8 cellular contexts compared by ENCODE assay signal in genomic region chr16:30697264-30698138, GRCh38. TPM values are rescaled to one million over a fixed set of nuclear protein-coding genes. Genes with fewer than 3 reads are reported as not detected.
DNase-seq lines count a peak whose midpoint lies in the region; ATAC-seq lines count a peak whose summit lies in the region.

No MANE protein-coding gene starts in this region.

- H3K4me3 ChIP-seq in Jurkat, Clone E6-1 (ENCODE audit: low read length) = peak overlapping the region; percentile 92

- peaks cover 47% of the 10 kb centered on the region for H3K4me1 Mint-ChIP-seq in activated CD4-positive, alpha-beta memory T cell treated with anti-CD3 and anti-CD28 coated beads, Interleukin-2, amount 10 ng/mL, durations not matched to agents 7 days and 5 days

- POLR2A ChIA-PET in activated CD4-positive, alpha-beta memory T cell treated with anti-CD3 and anti-CD28 coated beads, Interleukin-2, amount 10 ng/mL, durations not matched to agents 7 days and 5 days (lab: Charles Lee) = interaction anchor here (0.7 to 5.0 kb wide), 14 partner anchors 18 to 420 kb away, joined by 3 to 68 read pairs (median 4); partner anchors contain the start of genes FBRS, PHKG2, PRR14 and ZNF688

- ATAC-seq in GM21381 (IDR thresholded peaks at IDR 0.05; ENCODE audit: unreplicated experiment) = peak; percentile 82

- intact Hi-C loops in head of caudate nucleus (cut with DNase I) (loop anchor here (1.0 to 5.0 kb wide), 3 partner anchors 39 to 620 kb away; partner anchors contain the start of genes FBRS, PHKG2 and PPP4C), posterior cingulate gyrus (cut with DNase I) (loop anchor here (1.0 to 2.0 kb wide), 3 partner anchors 39 to 51 kb away; partner anchors contain the start of genes FBRS, PHKG2 and PRR14)

- H3K27me3 Mint-ChIP-seq in activated CD4-positive, alpha-beta memory T cell treated with anti-CD3 and anti-CD28 coated beads, Interleukin-2, amount 10 ng/mL, durations not matched to agents 7 days and 5 days = no peaks in the 10 kb centered on the region

- peak overlapping the region; percentile 96 for H3K27ac Mint-ChIP-seq in activated CD4-positive, alpha-beta memory T cell treated with anti-CD3 and anti-CD28 coated beads, Interleukin-2, amount 10 ng/mL, durations not matched to agents 7 days and 5 days

- peaks cover 24% of the 10 kb centered on the region for H3K36me3 Mint-ChIP-seq in activated CD4-positive, alpha-beta memory T cell treated with anti-CD3 and anti-CD28 coated beads, Interleukin-2, amount 10 ng/mL, durations not matched to agents 7 days and 5 days (ENCODE audit: low read depth)

- peak overlapping the region; percentile 98 for H3K4me3 Mint-ChIP-seq in activated CD4-positive, alpha-beta memory T cell treated with anti-CD3 and anti-CD28 coated beads, Interleukin-2, amount 10 ng/mL, durations not matched to agents 7 days and 5 days

- DNase-seq in NCI-H1092 (lab: John Stamatoyannopoulos, UW) (peak; percentile 97), NCI-H1092 treated with DMSO at 0.1 percent for 48 hours (lab: John Stamatoyannopoulos, UW) (no peak), head of caudate nucleus (peak in 40 of 42 donors; percentile 96 to 100 (median 99)), posterior cingulate gyrus (peak in 9 of 10 donors; percentile 97 to 100 (median 98)), OCI-M1 (lab: John Stamatoyannopoulos, UW) (no peak)
- no peak for DNase-seq in Jurkat, Clone E6-1 (ENCODE audit: low read depth, low spot score)
- no peak for DNase-seq in activated CD4-positive, alpha-beta memory T cell treated with anti-CD3 and anti-CD28 coated beads, Interleukin-2, amount 10 ng/mL, durations not matched to agents 7 days and 5 days

- no peaks in the 10 kb centered on the region for H3K9me3 Mint-ChIP-seq in activated CD4-positive, alpha-beta memory T cell treated with anti-CD3 and anti-CD28 coated beads, Interleukin-2, amount 10 ng/mL, durations not matched to agents 7 days and 5 days

- CTCF ChIA-PET in activated CD4-positive, alpha-beta memory T cell treated with anti-CD3 and anti-CD28 coated beads, Interleukin-2, amount 10 ng/mL, durations not matched to agents 7 days and 5 days (lab: Charles Lee) = interaction anchor here (0.8 to 6.1 kb wide), 9 partner anchors 20 to 912 kb away, joined by 3 to 67 read pairs (median 5); partner anchors contain the start of genes FBRS, PRR14, ZNF646 and ZNF668

RNA-seq across cellular contexts. Expression of gene SRCAP, which starts 1.5 kb away (rescaled TPM):
- polyA plus RNA-seq in Jurkat, Clone E6-1 (2012; ENCODE audit: insufficient read depth, insufficient read length) = 31.9 TPM
- 10 to 100 TPM; 63.2 to 65.0 TPM for total RNA-seq in activated CD4-positive, alpha-beta memory T cell treated with anti-CD3 and anti-CD28 coated beads, Interleukin-2, amount 10 ng/mL, durations not matched to agents 7 days and 5 days

RNA-seq across cellular contexts. Expression of gene FBRS, which starts 39.3 kb away (rescaled TPM):
- polyA plus RNA-seq in Jurkat, Clone E6-1 (2012; ENCODE audit: insufficient read depth, insufficient read length) = 38.6 TPM
- 100 to 1,000 TPM; 106 to 107 TPM for total RNA-seq in activated CD4-positive, alpha-beta memory T cell treated with anti-CD3 and anti-CD28 coated beads, Interleukin-2, amount 10 ng/mL, durations not matched to agents 7 days and 5 days

RNA-seq across cellular contexts. Expression of gene PRR14, which starts 46.7 kb away (rescaled TPM):
- polyA plus RNA-seq in Jurkat, Clone E6-1 (2012; ENCODE audit: insufficient read depth, insufficient read length) = 24.5 TPM
- total RNA-seq in activated CD4-positive, alpha-beta memory T cell treated with anti-CD3 and anti-CD28 coated beads, Interleukin-2, amount 10 ng/mL, durations not matched to agents 7 days and 5 days = 10 to 100 TPM; 78.4 to 86.1 TPM

RNA-seq across cellular contexts. Expression of gene PHKG2, which starts 50.7 kb away (rescaled TPM):
- polyA plus RNA-seq in Jurkat, Clone E6-1 (2012; ENCODE audit: insufficient read depth, insufficient read length) = 43.7 TPM
- total RNA-seq in activated CD4-positive, alpha-beta memory T cell treated with anti-CD3 and anti-CD28 coated beads, Interleukin-2, amount 10 ng/mL, durations not matched to agents 7 days and 5 days = 10 to 100 TPM; 34.5 to 38.6 TPM

Comparison
In these comparisons a context has a peak if more than half of its experiments do, and no peak if none do; other contexts are left out.
1. DNase-seq: peak in NCI-H1092 (single experiment), head of caudate nucleus (40 of 42) and posterior cingulate gyrus (9 of 10); none in NCI-H1092 treated with DMSO at 0.1 percent for 48 hours (single experiment), Jurkat, Clone E6-1 (single experiment), activated CD4-positive, alpha-beta memory T cell treated with anti-CD3 and anti-CD28 coated beads, Interleukin-2, amount 10 ng/mL, durations not matched to agents 7 days and 5 days (single experiment) and OCI-M1 (single experiment).